In genomic region chr11:13218685-13219084, GRCh38 we compare ENCODE assay signal across 2 cellular contexts.
TF ChIP-seq lines count a peak whose summit lies in the region.

No MANE protein-coding gene starts in this region.

TF ChIP-seq in HEK293, 187 proteins besides CTCF, POLR2A, EP300 and RAD21:
- peak; percentile 80 for TF ChIP-seq ZNF146 (tag by site-specific recombination; IDR thresholded peaks at IDR 0.05)

TF ChIP-seq in K562, 482 proteins besides CTCF, POLR2A, EP300 and RAD21:
- peak; percentile 65 for TF ChIP-seq ZNF146 (CRISPR knock-in tag; IDR thresholded peaks at IDR 0.05; ENCODE audit: unreplicated experiment)
